In the genomic region with DNA sequence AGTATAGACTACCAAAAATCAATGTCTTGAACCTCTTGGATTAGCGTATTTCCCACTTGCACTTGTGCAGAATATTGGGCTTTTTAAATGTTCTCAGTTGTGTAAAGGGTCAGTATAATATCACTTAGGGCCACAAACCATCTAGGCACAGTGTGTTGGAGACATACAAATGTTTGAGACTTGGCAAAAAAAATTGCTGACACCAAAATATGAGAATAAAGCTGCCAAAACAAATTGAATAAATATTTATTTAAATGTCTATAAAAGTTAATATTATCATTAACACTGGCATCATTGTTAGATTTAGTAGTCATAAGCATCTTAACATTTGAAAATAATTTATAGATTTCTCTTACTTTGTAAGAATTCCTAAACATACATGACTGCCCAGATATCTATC, we compare ENCODE assay signal across 2 cellular contexts.
TF ChIP-seq lines count a peak whose summit lies in the region.

No MANE protein-coding gene starts in this region.

TF ChIP-seq in H1, 55 proteins besides CTCF, POLR2A, EP300 and RAD21 (continued from another document):
- no peak for TF ChIP-seq BRCA1 (IDR thresholded peaks at IDR 0.05; ENCODE audit: low read depth, low read length)
- TF ChIP-seq CBX5 (IDR thresholded peaks at IDR 0.05; ENCODE audit: low read depth, low read length): no peak

TF ChIP-seq in neural cell, 6 proteins besides CTCF, POLR2A, EP300 and RAD21 (continued from another document):
- TF ChIP-seq, protein P1, sequence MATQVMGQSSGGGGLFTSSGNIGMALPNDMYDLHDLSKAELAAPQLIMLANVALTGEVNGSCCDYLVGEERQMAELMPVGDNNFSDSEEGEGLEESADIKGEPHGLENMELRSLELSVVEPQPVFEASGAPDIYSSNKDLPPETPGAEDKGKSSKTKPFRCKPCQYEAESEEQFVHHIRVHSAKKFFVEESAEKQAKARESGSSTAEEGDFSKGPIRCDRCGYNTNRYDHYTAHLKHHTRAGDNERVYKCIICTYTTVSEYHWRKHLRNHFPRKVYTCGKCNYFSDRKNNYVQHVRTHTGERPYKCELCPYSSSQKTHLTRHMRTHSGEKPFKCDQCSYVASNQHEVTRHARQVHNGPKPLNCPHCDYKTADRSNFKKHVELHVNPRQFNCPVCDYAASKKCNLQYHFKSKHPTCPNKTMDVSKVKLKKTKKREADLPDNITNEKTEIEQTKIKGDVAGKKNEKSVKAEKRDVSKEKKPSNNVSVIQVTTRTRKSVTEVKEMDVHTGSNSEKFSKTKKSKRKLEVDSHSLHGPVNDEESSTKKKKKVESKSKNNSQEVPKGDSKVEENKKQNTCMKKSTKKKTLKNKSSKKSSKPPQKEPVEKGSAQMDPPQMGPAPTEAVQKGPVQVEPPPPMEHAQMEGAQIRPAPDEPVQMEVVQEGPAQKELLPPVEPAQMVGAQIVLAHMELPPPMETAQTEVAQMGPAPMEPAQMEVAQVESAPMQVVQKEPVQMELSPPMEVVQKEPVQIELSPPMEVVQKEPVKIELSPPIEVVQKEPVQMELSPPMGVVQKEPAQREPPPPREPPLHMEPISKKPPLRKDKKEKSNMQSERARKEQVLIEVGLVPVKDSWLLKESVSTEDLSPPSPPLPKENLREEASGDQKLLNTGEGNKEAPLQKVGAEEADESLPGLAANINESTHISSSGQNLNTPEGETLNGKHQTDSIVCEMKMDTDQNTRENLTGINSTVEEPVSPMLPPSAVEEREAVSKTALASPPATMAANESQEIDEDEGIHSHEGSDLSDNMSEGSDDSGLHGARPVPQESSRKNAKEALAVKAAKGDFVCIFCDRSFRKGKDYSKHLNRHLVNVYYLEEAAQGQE (IDR thresholded peaks at IDR 0.05; ENCODE audit: borderline replicate concordance): no peak
- no peak for TF ChIP-seq TAF1 (IDR thresholded peaks at IDR 0.05; ENCODE audit: low read depth)
